ENCODE assay signal across 12 cellular contexts in the genomic region with DNA sequence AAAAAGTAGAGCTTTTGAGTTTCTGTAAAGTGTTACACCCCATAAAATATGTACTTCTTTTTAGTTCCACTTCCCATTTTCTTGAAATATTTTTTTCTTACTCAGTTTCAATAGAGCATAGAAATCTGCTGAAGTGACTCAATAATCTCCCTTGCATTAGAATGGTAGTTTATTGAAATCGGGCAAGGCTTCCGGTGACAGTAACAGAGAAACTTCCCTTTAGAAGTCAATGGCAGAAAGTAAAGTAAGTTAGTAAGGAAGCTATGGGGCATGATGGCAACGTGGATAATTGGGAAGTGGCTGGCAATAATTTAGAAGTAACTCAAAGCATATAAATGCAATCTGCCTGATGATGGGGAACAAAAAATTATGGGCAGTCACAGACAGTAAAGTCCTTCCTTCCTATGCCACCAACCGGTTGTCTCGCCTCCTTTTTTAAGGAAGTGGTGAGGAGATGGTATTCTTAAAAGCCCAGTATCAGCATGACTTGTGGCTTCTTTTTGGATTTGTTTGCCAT. TPM values are rescaled to one million over a fixed set of nuclear protein-coding genes. Genes with fewer than 3 reads are reported as not detected.
DNase-seq lines count a peak whose midpoint lies in the region; ATAC-seq and TF ChIP-seq lines count a peak whose summit lies in the region.
"Had no signal": no experiment of that assay in that cellular context is flagged by ENCODE, and none has a peak within 500 bp of the region (broad histone marks: within the 10 kb centered on the region; RNA-seq: fewer than 3 reads in every experiment).

No MANE protein-coding gene starts in this region.

- peak overlapping the region; percentile 40 for H3K27ac Mint-ChIP-seq in activated CD4-positive, alpha-beta memory T cell treated with anti-CD3 and anti-CD28 coated beads for 36 hours
- H3K27ac Mint-ChIP-seq: nephron progenitor cell had no signal

- peak overlapping the region; percentile 22; the same call in 1 of the 2 replicates for H3K4me3 ChIP-seq in GM12865 (ENCODE audit: low read depth, low read length)
- no peak overlapping the region for H3K4me3 ChIP-seq in mesendoderm (ENCODE audit: low read length)
- H3K4me3 ChIP-seq: esophagus muscularis mucosa had no signal

- DNase-seq in GM12865 (ENCODE audit: low read depth), result peak; percentile 61
- DNase-seq in activated CD4-positive, alpha-beta memory T cell treated with anti-CD3 and anti-CD28 coated beads for 36 hours, result no peak
- DNase-seq in activated CD8-positive, alpha-beta memory T cell treated with anti-CD3 and anti-CD28 coated beads, Interleukin-2, amount 50 U/mL, for 4 hours, result no peak
- DNase-seq in D341Med (ENCODE audit: low spot score), result no peak
- no peak for DNase-seq in mesendoderm
- DNase-seq in NCI-H1436 (lab: John Stamatoyannopoulos, UW), result no peak
- DNase-seq: activated T-cell treated with anti-CD3 and anti-CD28 coated beads, Interleukin-2, amount 50 U/mL, for 48 hours; NCI-H345; nephron progenitor cell had no signal

- no peak overlapping the region for H3K27ac ChIP-seq in mesendoderm (ENCODE audit: low read depth, low read length)
- H3K27ac ChIP-seq: esophagus muscularis mucosa had no signal

- POLR2A ChIA-PET in activated CD4-positive, alpha-beta memory T cell treated with anti-CD3 and anti-CD28 coated beads for 36 hours (lab: Charles Lee), result no interaction called here

- no peaks in the 10 kb centered on the region for H3K27me3 ChIP-seq in mesendoderm (ENCODE audit: insufficient read depth, low read length, poor library complexity)
- H3K27me3 ChIP-seq: esophagus muscularis mucosa had no signal

- no peak for TF ChIP-seq CTCF in GM12865 (IDR thresholded peaks at IDR 0.05; ENCODE audit: insufficient read depth, low read depth, low read length, missing control alignments)

- H3K27me3 Mint-ChIP-seq in activated CD4-positive, alpha-beta memory T cell treated with anti-CD3 and anti-CD28 coated beads for 36 hours, result no peaks in the 10 kb centered on the region

- H3K36me3 Mint-ChIP-seq in activated CD4-positive, alpha-beta memory T cell treated with anti-CD3 and anti-CD28 coated beads for 36 hours, result no peaks in the 10 kb centered on the region

- H3K4me2 ChIP-seq in mesendoderm (ENCODE audit: low read length), result no peak overlapping the region

- no peak overlapping the region for H2BK5ac ChIP-seq in mesendoderm (ENCODE audit: low read length)

- no peak overlapping the region for H2AK5ac ChIP-seq in mesendoderm (ENCODE audit: low read length)

- WGBS in mesendoderm (ENCODE audit: extremely low coverage, insufficient coverage, low lambda C conversion rate), result no CpG with 5 or more reads among the region's 5 CpGs

- H3K4me1 Mint-ChIP-seq in activated CD4-positive, alpha-beta memory T cell treated with anti-CD3 and anti-CD28 coated beads for 36 hours (ENCODE audit: low read depth), result peaks cover 19% of the 10 kb centered on the region
- H3K4me1 Mint-ChIP-seq: nephron progenitor cell had no signal

- no peaks in the 10 kb centered on the region for H3K9me3 Mint-ChIP-seq in activated CD4-positive, alpha-beta memory T cell treated with anti-CD3 and anti-CD28 coated beads for 36 hours

- no peak overlapping the region for H3K56ac ChIP-seq in mesendoderm (ENCODE audit: low read length)

- no peaks in the 10 kb centered on the region for H3K4me1 ChIP-seq in mesendoderm (ENCODE audit: control insufficient read depth, low read depth, low read length)
- H3K4me1 ChIP-seq: esophagus muscularis mucosa had no signal

- no peaks in the 10 kb centered on the region for H3K79me1 ChIP-seq in mesendoderm (ENCODE audit: low read length)

- H4K8ac ChIP-seq in mesendoderm (ENCODE audit: low read depth, low read length), result no peak overlapping the region

- no peak overlapping the region for H2BK15ac ChIP-seq in mesendoderm (replicated peaks; ENCODE audit: low read depth)

- ATAC-seq in GM21381 (IDR thresholded peaks at IDR 0.05; ENCODE audit: unreplicated experiment), result peak; percentile 75
- ATAC-seq in HG03354 (IDR thresholded peaks at IDR 0.05; ENCODE audit: poor library complexity, severe bottlenecking, unreplicated experiment), result peak; percentile 80

- no peaks in the 10 kb centered on the region for H3K79me2 ChIP-seq in mesendoderm (ENCODE audit: control insufficient read depth, insufficient read depth, low read length)

- H3K4ac ChIP-seq in mesendoderm (ENCODE audit: low read depth, low read length), result no peak overlapping the region

- no peak overlapping the region for H3K18ac ChIP-seq in mesendoderm (ENCODE audit: low read length)

- no peak overlapping the region for H4K5ac ChIP-seq in mesendoderm (ENCODE audit: low read length)

- intact Hi-C loops in activated CD4-positive, alpha-beta memory T cell treated with anti-CD3 and anti-CD28 coated beads for 36 hours (cut with micrococcal nuclease), result loop anchor here (5.0 kb wide), 1 partner anchor 40 kb away; no protein-coding TSS in a partner anchor

- CTCF ChIA-PET in activated CD4-positive, alpha-beta memory T cell treated with anti-CD3 and anti-CD28 coated beads for 36 hours (lab: Charles Lee), result interaction anchor here (1.1 to 1.6 kb wide), 2 partner anchors 39 to 42 kb away, joined by 3 read pairs; no protein-coding TSS in a partner anchor

- H3K36me3 ChIP-seq in mesendoderm (ENCODE audit: control insufficient read depth, insufficient read depth, low read length), result no peaks in the 10 kb centered on the region
- H3K36me3 ChIP-seq: esophagus muscularis mucosa had no signal

- no peak overlapping the region for H3K9ac ChIP-seq in mesendoderm (ENCODE audit: low read length)

- H3K4me3 Mint-ChIP-seq in activated CD4-positive, alpha-beta memory T cell treated with anti-CD3 and anti-CD28 coated beads for 36 hours, result no peak overlapping the region
- H3K4me3 Mint-ChIP-seq: nephron progenitor cell had no signal

- no peak overlapping the region for H3K23ac ChIP-seq in mesendoderm (ENCODE audit: low read length)

- H2BK120ac ChIP-seq in mesendoderm (ENCODE audit: low read depth, low read length), result no peak overlapping the region

RNA-seq across cellular contexts. Expression of gene CYBB, which starts 7.6 kb away (rescaled TPM):
- not detected for total RNA-seq in activated CD4-positive, alpha-beta memory T cell treated with anti-CD3 and anti-CD28 coated beads for 36 hours
- 0.08 TPM for polyA plus RNA-seq in mesendoderm (2013, experiment 1 of 2)
- polyA plus RNA-seq in mesendoderm (2013, experiment 2 of 2), result 0.06 TPM

RNA-seq across cellular contexts. Expression of gene DYNLT3, which starts 60.0 kb away (rescaled TPM):
- 10 to 100 TPM; 27.2 to 27.7 TPM for total RNA-seq in activated CD4-positive, alpha-beta memory T cell treated with anti-CD3 and anti-CD28 coated beads for 36 hours
- 6.2 TPM for polyA plus RNA-seq in mesendoderm (2013, experiment 1 of 2)
- polyA plus RNA-seq in mesendoderm (2013, experiment 2 of 2), result 5.9 TPM
